ENCODE assay signal across 8 cellular contexts in the genomic region with DNA sequence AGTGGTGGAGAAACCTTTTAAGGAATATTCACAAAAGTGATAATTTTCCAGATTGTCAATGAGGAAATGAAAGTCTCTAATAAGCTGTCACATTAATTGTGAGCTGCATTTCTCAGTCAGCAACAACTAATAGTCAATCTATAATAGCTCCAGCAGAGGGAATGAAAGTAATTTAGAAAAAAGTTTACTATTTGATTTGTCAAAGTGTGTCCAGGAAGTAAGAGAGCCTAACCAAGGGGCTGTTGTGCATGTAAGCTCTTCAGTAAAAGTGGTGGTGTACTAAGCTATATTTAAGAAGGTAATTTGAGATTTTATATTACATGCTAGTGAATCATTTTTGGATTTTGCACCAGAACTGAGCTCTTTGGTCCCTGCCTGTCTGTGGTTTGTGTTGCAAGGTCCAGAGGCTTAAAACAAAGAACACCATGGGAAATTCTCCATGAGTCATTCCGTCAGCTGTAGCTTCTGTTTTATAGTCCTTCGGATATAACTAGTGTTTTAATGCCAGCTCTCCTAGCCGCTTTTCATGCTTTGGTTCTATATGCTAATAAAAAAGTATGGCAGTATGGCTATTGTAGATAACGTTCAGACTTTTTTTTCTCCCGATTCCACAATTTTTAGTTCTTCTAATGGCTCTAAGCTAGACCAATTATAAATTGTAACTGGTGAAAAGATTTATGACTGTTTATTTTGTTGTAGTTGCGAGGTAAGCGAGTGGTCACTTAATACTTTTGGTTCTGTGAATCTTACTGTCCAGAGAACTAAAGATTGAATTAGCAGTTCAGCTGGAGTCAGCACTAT.
DNase-seq lines count a peak whose midpoint lies in the region; ATAC-seq and TF ChIP-seq lines count a peak whose summit lies in the region.

No MANE protein-coding gene starts in this region.

- ATAC-seq in Right ventricle myocardium superior (ENCODE audit: poor library complexity), result peak; percentile 76

- in situ Hi-C loops in SK-MEL-5 (cut with HindIII; ENCODE audit: low pct_unique_long_range_greater_than_20kb, low sequenced_read_pairs), result no loop called here

- H3K27me3 ChIP-seq in stomach, result no peaks in the 10 kb centered on the region

- H3K4me1 ChIP-seq in HEK293 (ENCODE audit: control insufficient read depth, insufficient read depth, low read length) (peaks cover 16% of the 10 kb centered on the region), stomach (peaks cover 13 to 55% (median 35%) of the 10 kb centered on the region in 4 donors)

- no peaks in the 10 kb centered on the region for H3K36me3 ChIP-seq in HEK293 (ENCODE audit: control insufficient read depth in 2 of 2, insufficient read depth in 1 of 2, low read length in 2 of 2)
- H3K36me3 ChIP-seq in stomach, result no peaks in the 10 kb centered on the region

- H3K4me3 ChIP-seq in HEK293 (ENCODE audit: low read depth, low read length) (peak overlapping the region; percentile 15), stomach (no peak overlapping the region)

- intact Hi-C loops in Right ventricle myocardium superior (cut with DNase I), result no loop called here
- intact Hi-C loops in stomach (cut with DNase I; ENCODE audit: low total_unique reads), result no loop called here

- WGBS in stomach, 5 donors, result 49 to 66% (median 57%) methylated on average over 7 of the region's 7 CpGs

- H3K9me3 ChIP-seq in HEK293 (ENCODE audit: control insufficient read depth, insufficient read depth, low read depth, low read length), result no peaks in the 10 kb centered on the region
- H3K9me3 ChIP-seq in stomach, result no peaks in the 10 kb centered on the region

- TF ChIP-seq EP300 in stomach (IDR thresholded peaks at IDR 0.05), result no peak

- TF ChIP-seq POLR2A in stomach (IDR thresholded peaks at IDR 0.05), result no peak

- peak; percentile 83 for DNase-seq in SK-MEL-5 (ENCODE audit: low read depth, low spot score)
- no peak for DNase-seq in Right ventricle myocardium superior
- no peak for DNase-seq in stomach
- DNase-seq in NCI-H345 (lab: John Stamatoyannopoulos, UW), result no peak
- no peak for DNase-seq in midbrain (lab: John Stamatoyannopoulos, UW)
- DNase-seq in NCI-H2081 treated with DMSO at 0.1 percent for 48 hours (lab: John Stamatoyannopoulos, UW), result no peak
- no peak for DNase-seq in GF-D8 (lab: John Stamatoyannopoulos, UW)

- H3K27ac ChIP-seq in HEK293 (ENCODE audit: extremely low read depth, low read depth, low read length) (peak overlapping the region; percentile 35; the same call in 1 of the 2 replicates), stomach (peak overlapping the region in 4 of 5 donors; percentile 2 to 36 (median 35))

- POLR2A ChIA-PET in HEK293 (lab: Yijun Ruan, JAX), result interaction anchor here (0.6 to 1.6 kb wide), 4 partner anchors 10 to 470 kb away, joined by 3 to 5 read pairs (median 4); no protein-coding TSS in a partner anchor

- CTCF ChIA-PET in HEK293 (lab: Yijun Ruan, JAX), result interaction anchor here (0.7 to 1.4 kb wide), 6 partner anchors 9 to 471 kb away, joined by 3 to 8 read pairs (median 3); no protein-coding TSS in a partner anchor

- TF ChIP-seq CTCF in HEK293 (tag by site-specific recombination; IDR thresholded peaks at IDR 0.05) (no peak), stomach (IDR thresholded peaks at IDR 0.05) (no peak)

TF ChIP-seq in HEK293, 187 proteins besides CTCF, POLR2A, EP300 and RAD21 (continues in another document):
- no peak for TF ChIP-seq SCRT2 (tag by site-specific recombination; IDR thresholded peaks at IDR 0.05)
- TF ChIP-seq ZNF211 (tag by site-specific recombination; IDR thresholded peaks at IDR 0.05; ENCODE audit: low read depth), result no peak
- TF ChIP-seq, protein P1, sequence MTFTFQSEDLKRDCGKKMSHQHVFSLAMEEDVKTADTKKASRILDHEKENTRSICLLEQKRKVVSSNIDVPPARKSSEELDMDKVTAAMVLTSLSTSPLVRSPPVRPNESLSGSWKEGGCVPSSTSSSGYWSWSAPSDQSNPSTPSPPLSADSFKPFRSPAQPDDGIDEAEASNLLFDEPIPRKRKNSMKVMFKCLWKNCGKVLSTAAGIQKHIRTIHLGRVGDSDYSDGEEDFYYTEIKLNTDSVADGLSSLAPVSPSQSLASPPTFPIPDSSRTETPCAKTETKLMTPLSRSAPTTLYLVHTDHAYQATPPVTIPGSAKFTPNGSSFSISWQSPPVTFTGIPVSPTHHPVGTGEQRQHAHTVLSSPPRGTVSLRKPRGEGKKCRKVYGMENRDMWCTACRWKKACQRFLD (tag by site-specific recombination; IDR thresholded peaks at IDR 0.05), result no peak
- TF ChIP-seq ZNF140 (tag by site-specific recombination; IDR thresholded peaks at IDR 0.05), result no peak
- 0 out of 2 replicates have a peak, but pooled peaks have one; percentile 46 for TF ChIP-seq ZNF660 (tag by site-specific recombination; IDR thresholded peaks at IDR 0.05)
- TF ChIP-seq, protein P2, sequence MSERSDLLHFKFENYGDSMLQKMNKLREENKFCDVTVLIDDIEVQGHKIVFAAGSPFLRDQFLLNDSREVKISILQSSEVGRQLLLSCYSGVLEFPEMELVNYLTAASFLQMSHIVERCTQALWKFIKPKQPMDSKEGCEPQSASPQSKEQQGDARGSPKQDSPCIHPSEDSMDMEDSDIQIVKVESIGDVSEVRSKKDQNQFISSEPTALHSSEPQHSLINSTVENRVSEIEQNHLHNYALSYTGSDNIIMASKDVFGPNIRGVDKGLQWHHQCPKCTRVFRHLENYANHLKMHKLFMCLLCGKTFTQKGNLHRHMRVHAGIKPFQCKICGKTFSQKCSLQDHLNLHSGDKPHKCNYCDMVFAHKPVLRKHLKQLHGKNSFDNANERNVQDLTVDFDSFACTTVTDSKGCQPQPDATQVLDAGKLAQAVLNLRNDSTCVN (tag by site-specific recombination; optimal IDR thresholded peaks at IDR 0.05), result no peak
- TF ChIP-seq ZNF629 (tag by site-specific recombination; IDR thresholded peaks at IDR 0.05), result peak; percentile 55
- no peak for TF ChIP-seq ZSCAN23 (tag by site-specific recombination; IDR thresholded peaks at IDR 0.05)
- no peak for TF ChIP-seq ZNF112 (tag by site-specific recombination; IDR thresholded peaks at IDR 0.05)
- TF ChIP-seq, protein P3, sequence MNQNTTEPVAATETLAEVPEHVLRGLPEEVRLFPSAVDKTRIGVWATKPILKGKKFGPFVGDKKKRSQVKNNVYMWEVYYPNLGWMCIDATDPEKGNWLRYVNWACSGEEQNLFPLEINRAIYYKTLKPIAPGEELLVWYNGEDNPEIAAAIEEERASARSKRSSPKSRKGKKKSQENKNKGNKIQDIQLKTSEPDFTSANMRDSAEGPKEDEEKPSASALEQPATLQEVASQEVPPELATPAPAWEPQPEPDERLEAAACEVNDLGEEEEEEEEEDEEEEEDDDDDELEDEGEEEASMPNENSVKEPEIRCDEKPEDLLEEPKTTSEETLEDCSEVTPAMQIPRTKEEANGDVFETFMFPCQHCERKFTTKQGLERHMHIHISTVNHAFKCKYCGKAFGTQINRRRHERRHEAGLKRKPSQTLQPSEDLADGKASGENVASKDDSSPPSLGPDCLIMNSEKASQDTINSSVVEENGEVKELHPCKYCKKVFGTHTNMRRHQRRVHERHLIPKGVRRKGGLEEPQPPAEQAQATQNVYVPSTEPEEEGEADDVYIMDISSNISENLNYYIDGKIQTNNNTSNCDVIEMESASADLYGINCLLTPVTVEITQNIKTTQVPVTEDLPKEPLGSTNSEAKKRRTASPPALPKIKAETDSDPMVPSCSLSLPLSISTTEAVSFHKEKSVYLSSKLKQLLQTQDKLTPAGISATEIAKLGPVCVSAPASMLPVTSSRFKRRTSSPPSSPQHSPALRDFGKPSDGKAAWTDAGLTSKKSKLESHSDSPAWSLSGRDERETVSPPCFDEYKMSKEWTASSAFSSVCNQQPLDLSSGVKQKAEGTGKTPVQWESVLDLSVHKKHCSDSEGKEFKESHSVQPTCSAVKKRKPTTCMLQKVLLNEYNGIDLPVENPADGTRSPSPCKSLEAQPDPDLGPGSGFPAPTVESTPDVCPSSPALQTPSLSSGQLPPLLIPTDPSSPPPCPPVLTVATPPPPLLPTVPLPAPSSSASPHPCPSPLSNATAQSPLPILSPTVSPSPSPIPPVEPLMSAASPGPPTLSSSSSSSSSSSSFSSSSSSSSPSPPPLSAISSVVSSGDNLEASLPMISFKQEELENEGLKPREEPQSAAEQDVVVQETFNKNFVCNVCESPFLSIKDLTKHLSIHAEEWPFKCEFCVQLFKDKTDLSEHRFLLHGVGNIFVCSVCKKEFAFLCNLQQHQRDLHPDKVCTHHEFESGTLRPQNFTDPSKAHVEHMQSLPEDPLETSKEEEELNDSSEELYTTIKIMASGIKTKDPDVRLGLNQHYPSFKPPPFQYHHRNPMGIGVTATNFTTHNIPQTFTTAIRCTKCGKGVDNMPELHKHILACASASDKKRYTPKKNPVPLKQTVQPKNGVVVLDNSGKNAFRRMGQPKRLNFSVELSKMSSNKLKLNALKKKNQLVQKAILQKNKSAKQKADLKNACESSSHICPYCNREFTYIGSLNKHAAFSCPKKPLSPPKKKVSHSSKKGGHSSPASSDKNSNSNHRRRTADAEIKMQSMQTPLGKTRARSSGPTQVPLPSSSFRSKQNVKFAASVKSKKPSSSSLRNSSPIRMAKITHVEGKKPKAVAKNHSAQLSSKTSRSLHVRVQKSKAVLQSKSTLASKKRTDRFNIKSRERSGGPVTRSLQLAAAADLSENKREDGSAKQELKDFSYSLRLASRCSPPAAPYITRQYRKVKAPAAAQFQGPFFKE (tag by site-specific recombination; IDR thresholded peaks at IDR 0.05; ENCODE audit: borderline replicate concordance), result no peak
- peak; percentile 47; the same call in 1 of the 2 replicates for TF ChIP-seq TRIM28 (IDR thresholded peaks at IDR 0.05; ENCODE audit: borderline replicate concordance, low read length)
- TF ChIP-seq ZNF214 (tag by site-specific recombination; IDR thresholded peaks at IDR 0.05; ENCODE audit: borderline replicate concordance), result no peak
- TF ChIP-seq ZNF202 (tag by site-specific recombination; IDR thresholded peaks at IDR 0.05; ENCODE audit: borderline replicate concordance), result no peak
- TF ChIP-seq SP7 (tag by site-specific recombination; IDR thresholded peaks at IDR 0.05), result peak; percentile 94
- TF ChIP-seq SETDB1 (IDR thresholded peaks at IDR 0.05; ENCODE audit: insufficient read length, low read length), result no peak
- no peak for TF ChIP-seq ZNF624 (tag by site-specific recombination; IDR thresholded peaks at IDR 0.05)
- no peak for TF ChIP-seq ZNF324 (tag by site-specific recombination; IDR thresholded peaks at IDR 0.05)
